23 cellular contexts compared by ENCODE assay signal in the genomic region with DNA sequence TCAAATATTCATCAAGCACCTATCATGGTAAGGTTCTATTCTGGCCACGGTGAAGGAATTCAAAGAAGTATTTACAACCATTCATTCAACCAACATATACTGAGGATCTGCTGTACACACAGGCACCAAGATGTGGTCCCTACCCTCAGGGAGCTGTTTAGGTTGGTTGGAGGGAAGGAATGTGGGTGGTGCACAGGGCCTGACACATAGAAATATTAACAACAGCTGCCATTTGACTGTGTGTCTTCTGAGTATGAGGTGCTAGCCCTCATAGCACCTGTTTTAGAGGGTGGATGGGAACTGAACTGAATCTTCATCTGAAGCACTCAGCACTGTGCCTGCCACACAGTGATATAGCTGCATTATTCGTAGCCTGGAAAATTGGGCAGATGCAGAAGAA. TPM values are rescaled to one million over a fixed set of nuclear protein-coding genes. Genes with fewer than 3 reads are reported as not detected.
"Had no signal": no experiment of that assay in that cellular context is flagged by ENCODE, and none has a peak within 500 bp of the region (broad histone marks: within the 10 kb centered on the region; RNA-seq: fewer than 3 reads in every experiment).

No MANE protein-coding gene starts in this region.

- H3K4me1 ChIP-seq: breast epithelium, neural progenitor cell, suprapubic skin, transverse colon, vagina had no signal

- H3K36me3 ChIP-seq: breast epithelium, neural progenitor cell, right atrium auricular region, suprapubic skin, transverse colon, vagina had no signal

- H3K27me3 ChIP-seq: breast epithelium, hepatocyte, neural progenitor cell, right atrium auricular region, suprapubic skin, transverse colon, vagina had no signal

- H3K27ac Mint-ChIP-seq: activated CD4-positive, alpha-beta memory T cell treated with anti-CD3 and anti-CD28 coated beads for 36 hours; neural progenitor cell; progenitor cell of endocrine pancreas; stimulated activated naive CD8-positive, alpha-beta T cell treated with anti-CD3 and anti-CD28 coated beads, Interleukin-15, amount 100 ng/mL, for 72 hours; T-helper 2 cell treated with Interferon-gamma antibody and Interleukin-4, amounts not matched to agents 5 μg/mL and 100 μg/mL, for 36 hours had no signal

- H3K9me3 ChIP-seq: breast epithelium, right atrium auricular region, suprapubic skin, transverse colon, vagina had no signal

- H3K4me3 ChIP-seq: breast epithelium, hepatocyte, neural progenitor cell, right atrium auricular region, suprapubic skin, transverse colon, vagina had no signal

- H3K4me3 Mint-ChIP-seq: activated CD4-positive, alpha-beta memory T cell treated with anti-CD3 and anti-CD28 coated beads for 36 hours; activated T-cell treated with anti-CD3 and anti-CD28 coated beads, Interleukin-2, amount 50 U/mL, for 4 hours; neural progenitor cell; stimulated activated naive CD8-positive, alpha-beta T cell treated with anti-CD3 and anti-CD28 coated beads, Interleukin-15, amount 100 ng/mL, for 72 hours; T-helper 2 cell treated with Interferon-gamma antibody and Interleukin-4, amounts not matched to agents 5 μg/mL and 100 μg/mL, for 36 hours had no signal

- DNase-seq: activated CD4-positive, alpha-beta memory T cell treated with anti-CD3 and anti-CD28 coated beads for 36 hours; activated CD4-positive, alpha-beta T cell treated with anti-CD3 and anti-CD28 coated beads for 4 hours; activated naive CD4-positive, alpha-beta T cell treated with anti-CD3 and anti-CD28 coated beads, Interleukin-2, amount 50 U/mL, for 16 hours; activated T-cell treated with anti-CD3 and anti-CD28 coated beads, Interleukin-2, amount 50 U/mL, for 4 hours; cerebellar nuclear complex; effector CD8-positive, alpha-beta T cell; stimulated activated CD4-positive, alpha-beta T cell treated with anti-CD3 and anti-CD28 coated beads, Interleukin-2, amount 100 ng/mL, for 24 hours; stimulated activated naive CD8-positive, alpha-beta T cell treated with anti-CD3 and anti-CD28 coated beads, Interleukin-15, amount 100 ng/mL, for 72 hours; transverse colon had no signal

- H3K27ac ChIP-seq: breast epithelium, hepatocyte, neural progenitor cell, right atrium auricular region, suprapubic skin, transverse colon, vagina had no signal

- H3K27me3 Mint-ChIP-seq: activated CD4-positive, alpha-beta memory T cell treated with anti-CD3 and anti-CD28 coated beads for 36 hours; stimulated activated naive CD8-positive, alpha-beta T cell treated with anti-CD3 and anti-CD28 coated beads, Interleukin-15, amount 100 ng/mL, for 72 hours had no signal

- H3K9ac ChIP-seq: neural progenitor cell had no signal

- H3K9me3 Mint-ChIP-seq: activated CD4-positive, alpha-beta memory T cell treated with anti-CD3 and anti-CD28 coated beads for 36 hours; activated T-cell treated with anti-CD3 and anti-CD28 coated beads, Interleukin-2, amount 50 U/mL, for 4 hours; neural progenitor cell; stimulated activated naive CD8-positive, alpha-beta T cell treated with anti-CD3 and anti-CD28 coated beads, Interleukin-15, amount 100 ng/mL, for 72 hours; T-helper 2 cell treated with Interferon-gamma antibody and Interleukin-4, amounts not matched to agents 5 μg/mL and 100 μg/mL, for 36 hours had no signal

- H3K36me3 Mint-ChIP-seq: activated CD4-positive, alpha-beta memory T cell treated with anti-CD3 and anti-CD28 coated beads for 36 hours; neural progenitor cell had no signal

- H3K4me1 Mint-ChIP-seq: neural progenitor cell had no signal

- ATAC-seq: activated T-cell treated with anti-CD3 and anti-CD28 coated beads, Interleukin-2, amount 50 U/mL, for 4 hours; esophagus mucosa; left lobe of liver had no signal

- H3K4me2 ChIP-seq: hepatocyte, neural progenitor cell had no signal

RNA-seq across cellular contexts. Expression of a gene that starts 47.5 kb away (rescaled TPM):
- total RNA-seq: activated CD4-positive, alpha-beta memory T cell treated with anti-CD3 and anti-CD28 coated beads for 36 hours; astrocyte; breast epithelium; esophagus mucosa; hepatocyte; left lobe of liver; lung microvascular endothelial cell; osteoblast; progenitor cell of endocrine pancreas; right atrium auricular region; skeletal muscle tissue; transverse colon; vagina had no signal
- polyA plus RNA-seq: hepatocyte had no signal
